32 cellular contexts compared by ENCODE assay signal in genomic region chr2:167637726-167638125, GRCh38.
"Had no signal": no experiment of that assay in that cellular context is flagged by ENCODE, and none has a peak within 500 bp of the region (broad histone marks: within the 10 kb centered on the region; RNA-seq: fewer than 3 reads in every experiment).

No MANE protein-coding gene starts in this region.

- H3K27ac Mint-ChIP-seq: activated CD4-positive, alpha-beta T cell treated with anti-CD3 and anti-CD28 coated beads, Interleukin-2, amount 10 ng/mL, durations not matched to agents 7 days and 5 days; activated CD8-positive, alpha-beta T cell treated with anti-CD3 and anti-CD28 coated beads for 36 hours; activated naive CD4-positive, alpha-beta T cell treated with anti-CD3 and anti-CD28 coated beads, Interleukin-2, amount 50 U/mL, for 24 hours; activated naive CD8-positive, alpha-beta T cell treated with anti-CD3 and anti-CD28 coated beads, Interleukin-2, amount 50 U/mL, for 24 hours; activated T-helper 17 cell treated with anti-CD3 and anti-CD28 coated beads, Interleukin-2, amount 50 U/mL, for 72 hours; natural killer cell treated with Interleukin-12 subunit alpha and Interleukin-12 subunit beta and Interleukin-15 and Interleukin-18, amount 100 ng/mL, for 72 hours; stimulated activated memory B cell treated with anti-CD40 and anti-IgM and Interleukin-4, amounts not matched to agents 10 μg/mL and 1 μg/mL and 100 μg/mL, for 72 hours; stimulated activated naive CD8-positive, alpha-beta T cell treated with anti-CD3 and anti-CD28 coated beads, Interleukin-15, amount 100 ng/mL, for 72 hours; T-helper 1 cell treated with Interleukin-12 subunit alpha and Interleukin-12 subunit beta and Interleukin-4 antibody, amounts not matched to agents 30 μg/mL and 1 μg/mL, for 36 hours had no signal

- H3K9me3 ChIP-seq: left lung, lower lobe of right lung, neutrophil, sigmoid colon, thyroid gland, upper lobe of right lung had no signal

- H3K27ac ChIP-seq: foreskin keratinocyte, heart left ventricle, left lung, lower lobe of right lung, neutrophil, sigmoid colon, thyroid gland, upper lobe of right lung, WERI-Rb-1 had no signal

- DNase-seq: activated CD4-positive, alpha-beta T cell treated with anti-CD3 and anti-CD28 coated beads, Interleukin-2, amount 10 ng/mL, durations not matched to agents 7 days and 5 days; activated CD4-positive, CD25-positive, alpha-beta regulatory T cell treated with anti-CD3 and anti-CD28 coated beads, Interleukin-2, amount 50 U/mL, for 72 hours; activated CD8-positive, alpha-beta T cell treated with anti-CD3 and anti-CD28 coated beads for 36 hours; activated gamma-delta T cell treated with Interleukin-2 at 50 U/mL for 16 hours; activated naive CD8-positive, alpha-beta T cell treated with anti-CD3 and anti-CD28 coated beads, Interleukin-2, amount 50 U/mL, for 24 hours; activated T-cell treated with anti-CD3 and anti-CD28 coated beads, Interleukin-2, amount 50 U/mL, for 4 hours; amygdala; effector CD8-positive, alpha-beta T cell; erythroblast; heart left ventricle; hypothalamus; left lung; lower lobe of right lung; mesenchymal stem cell; sigmoid colon; stimulated activated CD4-positive, alpha-beta T cell treated with anti-CD3 and anti-CD28 coated beads, Interleukin-1b, Interleukin-23, amount 100 ng/mL, for 48 hours; stimulated activated CD4-positive, alpha-beta T cell treated with anti-CD3 and anti-CD28 coated beads, Interleukin-4, amount 100 ng/mL, for 4 hours; stimulated activated CD8-positive, alpha-beta memory T cell treated with anti-CD3 and anti-CD28 coated beads, Interleukin-4, amount 100 ng/mL, for 48 hours; stimulated activated naive CD8-positive, alpha-beta T cell treated with anti-CD3 and anti-CD28 coated beads, Interleukin-15, amount 100 ng/mL, for 72 hours; SW 1271; T-helper 9 cell; thyroid gland; upper lobe of right lung; WERI-Rb-1 had no signal

- H3K36me3 Mint-ChIP-seq: activated naive CD4-positive, alpha-beta T cell treated with anti-CD3 and anti-CD28 coated beads, Interleukin-2, amount 50 U/mL, for 24 hours; stimulated activated memory B cell treated with anti-CD40 and anti-IgM and Interleukin-4, amounts not matched to agents 10 μg/mL and 1 μg/mL and 100 μg/mL, for 72 hours had no signal

- H3K36me3 ChIP-seq: heart left ventricle, left lung, lower lobe of right lung, neutrophil, sigmoid colon, thyroid gland, upper lobe of right lung, WERI-Rb-1 had no signal

- H3K4me3 ChIP-seq: heart left ventricle, left lung, lower lobe of right lung, sigmoid colon, smooth muscle cell, thyroid gland, upper lobe of right lung had no signal

- H3K9me3 Mint-ChIP-seq: activated CD8-positive, alpha-beta T cell treated with anti-CD3 and anti-CD28 coated beads for 36 hours; activated naive CD4-positive, alpha-beta T cell treated with anti-CD3 and anti-CD28 coated beads, Interleukin-2, amount 50 U/mL, for 24 hours; stimulated activated naive CD8-positive, alpha-beta T cell treated with anti-CD3 and anti-CD28 coated beads, Interleukin-15, amount 100 ng/mL, for 72 hours; T-helper 1 cell treated with Interleukin-12 subunit alpha and Interleukin-12 subunit beta and Interleukin-4 antibody, amounts not matched to agents 30 μg/mL and 1 μg/mL, for 36 hours had no signal

- H3K4me1 Mint-ChIP-seq: activated CD4-positive, alpha-beta T cell treated with anti-CD3 and anti-CD28 coated beads, Interleukin-2, amount 10 ng/mL, durations not matched to agents 7 days and 5 days; activated naive CD4-positive, alpha-beta T cell treated with anti-CD3 and anti-CD28 coated beads, Interleukin-2, amount 50 U/mL, for 24 hours; activated naive CD8-positive, alpha-beta T cell treated with anti-CD3 and anti-CD28 coated beads, Interleukin-2, amount 50 U/mL, for 24 hours; activated T-helper 17 cell treated with anti-CD3 and anti-CD28 coated beads, Interleukin-2, amount 50 U/mL, for 72 hours; stimulated activated memory B cell treated with anti-CD40 and anti-IgM and Interleukin-4, amounts not matched to agents 10 μg/mL and 1 μg/mL and 100 μg/mL, for 72 hours; stimulated activated naive CD8-positive, alpha-beta T cell treated with anti-CD3 and anti-CD28 coated beads, Interleukin-15, amount 100 ng/mL, for 72 hours had no signal

- H3K4me3 Mint-ChIP-seq: activated CD4-positive, alpha-beta T cell treated with anti-CD3 and anti-CD28 coated beads, Interleukin-2, amount 10 ng/mL, durations not matched to agents 7 days and 5 days; activated CD8-positive, alpha-beta T cell treated with anti-CD3 and anti-CD28 coated beads for 36 hours; activated naive CD4-positive, alpha-beta T cell treated with anti-CD3 and anti-CD28 coated beads, Interleukin-2, amount 50 U/mL, for 24 hours; activated naive CD8-positive, alpha-beta T cell treated with anti-CD3 and anti-CD28 coated beads, Interleukin-2, amount 50 U/mL, for 24 hours; activated T-cell treated with anti-CD3 and anti-CD28 coated beads, Interleukin-2, amount 50 U/mL, for 4 hours; activated T-helper 17 cell treated with anti-CD3 and anti-CD28 coated beads, Interleukin-2, amount 50 U/mL, for 72 hours; natural killer cell treated with Interleukin-12 subunit alpha and Interleukin-12 subunit beta and Interleukin-15 and Interleukin-18, amount 100 ng/mL, for 72 hours; stimulated activated memory B cell treated with anti-CD40 and anti-IgM and Interleukin-4, amounts not matched to agents 10 μg/mL and 1 μg/mL and 100 μg/mL, for 72 hours; stimulated activated naive CD8-positive, alpha-beta T cell treated with anti-CD3 and anti-CD28 coated beads, Interleukin-15, amount 100 ng/mL, for 72 hours; T-helper 1 cell treated with Interleukin-12 subunit alpha and Interleukin-12 subunit beta and Interleukin-4 antibody, amounts not matched to agents 30 μg/mL and 1 μg/mL, for 36 hours had no signal

- H3K4me1 ChIP-seq: foreskin keratinocyte, heart left ventricle, left lung, lower lobe of right lung, sigmoid colon, thyroid gland, upper lobe of right lung had no signal

- H3K27me3 Mint-ChIP-seq: activated CD4-positive, alpha-beta T cell treated with anti-CD3 and anti-CD28 coated beads, Interleukin-2, amount 10 ng/mL, durations not matched to agents 7 days and 5 days; activated CD8-positive, alpha-beta T cell treated with anti-CD3 and anti-CD28 coated beads for 36 hours; activated naive CD4-positive, alpha-beta T cell treated with anti-CD3 and anti-CD28 coated beads, Interleukin-2, amount 50 U/mL, for 24 hours; activated naive CD8-positive, alpha-beta T cell treated with anti-CD3 and anti-CD28 coated beads, Interleukin-2, amount 50 U/mL, for 24 hours; activated T-helper 17 cell treated with anti-CD3 and anti-CD28 coated beads, Interleukin-2, amount 50 U/mL, for 72 hours; natural killer cell treated with Interleukin-12 subunit alpha and Interleukin-12 subunit beta and Interleukin-15 and Interleukin-18, amount 100 ng/mL, for 72 hours; stimulated activated memory B cell treated with anti-CD40 and anti-IgM and Interleukin-4, amounts not matched to agents 10 μg/mL and 1 μg/mL and 100 μg/mL, for 72 hours; stimulated activated naive CD8-positive, alpha-beta T cell treated with anti-CD3 and anti-CD28 coated beads, Interleukin-15, amount 100 ng/mL, for 72 hours had no signal

- H3K27me3 ChIP-seq: foreskin keratinocyte, heart left ventricle, left lung, neutrophil, sigmoid colon, thyroid gland, upper lobe of right lung had no signal

- ATAC-seq: activated CD8-positive, alpha-beta T cell treated with anti-CD3 and anti-CD28 coated beads for 36 hours; activated naive CD8-positive, alpha-beta T cell treated with anti-CD3 and anti-CD28 coated beads, Interleukin-2, amount 50 U/mL, for 24 hours; activated T-cell treated with anti-CD3 and anti-CD28 coated beads, Interleukin-2, amount 50 U/mL, for 4 hours; activated T-helper 17 cell treated with anti-CD3 and anti-CD28 coated beads, Interleukin-2, amount 50 U/mL, for 72 hours; foreskin keratinocyte; heart left ventricle; left lung; lower lobe of right lung; natural killer cell treated with Interleukin-12 subunit alpha and Interleukin-12 subunit beta and Interleukin-15 and Interleukin-18, amount 100 ng/mL, for 72 hours; stimulated activated memory B cell treated with anti-CD40 and anti-IgM and Interleukin-4, amounts not matched to agents 10 μg/mL and 1 μg/mL and 100 μg/mL, for 72 hours; stimulated activated naive CD8-positive, alpha-beta T cell treated with anti-CD3 and anti-CD28 coated beads, Interleukin-15, amount 100 ng/mL, for 72 hours; upper lobe of right lung had no signal
